In the genomic region with DNA sequence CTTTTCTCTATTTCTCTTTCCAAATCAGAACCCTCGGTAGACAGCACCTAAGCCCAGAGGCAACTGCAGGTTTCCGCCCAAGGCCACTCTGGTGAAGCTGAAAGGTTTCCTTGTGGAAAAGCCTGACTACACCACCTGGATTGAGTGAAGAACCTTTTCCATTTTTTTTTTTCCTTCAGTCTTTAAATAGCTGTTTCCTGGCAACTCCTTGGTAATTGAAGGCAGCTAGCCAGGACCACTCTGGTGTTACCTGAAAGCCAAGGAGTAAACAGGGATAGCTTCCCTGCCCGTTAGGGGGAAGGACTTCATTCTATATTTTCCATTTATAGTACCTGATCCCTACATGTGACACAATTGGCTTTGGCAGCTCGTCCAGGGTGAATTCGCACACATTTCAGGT, we compare ENCODE assay signal across 8 cellular contexts.
"Had no signal": no experiment of that assay in that cellular context is flagged by ENCODE, and none has a peak within 500 bp of the region (broad histone marks: within the 10 kb centered on the region; RNA-seq: fewer than 3 reads in every experiment).

No MANE protein-coding gene starts in this region.

- H2AFZ ChIP-seq: GM23338 had no signal

- H3K4me3 ChIP-seq: GM23338 had no signal

- H3K27ac ChIP-seq: HL-60, KMS-11 had no signal

- ATAC-seq: GM23338, HepG2 had no signal

- H3K9ac ChIP-seq: KMS-11 had no signal

- H3K4me2 ChIP-seq: GM23338, KMS-11 had no signal

- DNase-seq: H9, HCEC 1CT, HFFc6, KBM-7 had no signal
